Comparison of ENCODE assay signal across 8 cellular contexts in genomic region chr4:55397521-55398321, GRCh38. TPM values are rescaled to one million over a fixed set of nuclear protein-coding genes. Genes with fewer than 3 reads are reported as not detected.
DNase-seq lines count a peak whose midpoint lies in the region; ATAC-seq, FAIRE-seq and TF ChIP-seq lines count a peak whose summit lies in the region.

No MANE protein-coding gene starts in this region.

- intact Hi-C loops in ascending aorta (cut with DNase I), result loop anchor here (2.0 to 10.0 kb wide), 7 partner anchors 149 to 1580 kb away; partner anchors contain the start of genes CLOCK, KIT, NOA1 and PAICS
- intact Hi-C loops in kidney (cut with DNase I), result no loop called here

- peak overlapping the region; percentile 95 for H3K4me2 ChIP-seq in DOHH2 (ENCODE audit: low read length)

- peak overlapping the region; percentile 27 to 98 for H3K9ac ChIP-seq in kidney (ENCODE audit: low read length in 2 of 2)
- peak overlapping the region; percentile 20 to 98 (median 93) for H3K9ac ChIP-seq in subcutaneous abdominal adipose tissue (ENCODE audit: low read length in 5 of 5)

- H3K27me3 ChIP-seq in DOHH2 (ENCODE audit: control insufficient read depth, low read length) (no peaks in the 10 kb centered on the region; the same call in 1 of the 2 replicates), ascending aorta (no peaks in the 10 kb centered on the region), subcutaneous abdominal adipose tissue (ENCODE audit: control insufficient read depth in 5 of 5, insufficient read depth in 4 of 5, low read length in 5 of 5) (no peaks in the 10 kb centered on the region)

- H3K36me3 ChIP-seq in DOHH2 (ENCODE audit: control insufficient read depth, low read length) (peaks cover 50% of the 10 kb centered on the region), KOPT-K1 (ENCODE audit: insufficient read depth, low read length) (peaks cover 41% of the 10 kb centered on the region), ascending aorta (peaks cover 0 to 8% of the 10 kb centered on the region in 2 donors), kidney (ENCODE audit: control insufficient read depth in 1 of 2, insufficient read depth in 2 of 2, low read length in 2 of 2) (no peaks in the 10 kb centered on the region), subcutaneous abdominal adipose tissue (ENCODE audit: control insufficient read depth in 5 of 5, insufficient read depth in 5 of 5, low read length in 5 of 5) (peaks cover 0 to 5% (median 3%) of the 10 kb centered on the region in 5 donors)

- peak overlapping the region; percentile 71 for H3K27ac ChIP-seq in DOHH2 (ENCODE audit: low read depth, low read length)
- H3K27ac ChIP-seq in KOPT-K1 (ENCODE audit: low read depth, low read length, poor library complexity, severe bottlenecking), result peak overlapping the region; percentile 85
- H3K27ac ChIP-seq in ascending aorta, result peak overlapping the region; percentile 99 to 100
- H3K27ac ChIP-seq in kidney (ENCODE audit: low read depth in 2 of 2, low read length in 2 of 2), result peak overlapping the region; percentile 95 to 96
- H3K27ac ChIP-seq in subcutaneous abdominal adipose tissue (ENCODE audit: low read depth, low read length), result peak overlapping the region; percentile 95

- FAIRE-seq in kidney (lab: Jason Lieb, UNC), result no peak

- no peaks in the 10 kb centered on the region for H3F3A ChIP-seq in DOHH2 (ENCODE audit: control insufficient read depth, insufficient read depth)

- no peaks in the 10 kb centered on the region for H3K9me2 ChIP-seq in DOHH2 (replicated peaks; ENCODE audit: control insufficient read depth, low read length)

- peaks cover 31% of the 10 kb centered on the region for H4K20me1 ChIP-seq in DOHH2 (ENCODE audit: control insufficient read depth, insufficient read depth, low read depth, low read length)

- H3K79me2 ChIP-seq in DOHH2 (ENCODE audit: control insufficient read depth, low read length), result peaks cover 73% of the 10 kb centered on the region

- ATAC-seq in HG02678 (IDR thresholded peaks at IDR 0.05; ENCODE audit: unreplicated experiment), result no peak

- DNase-seq in ascending aorta (ENCODE audit: low spot score in 2 of 2) (no peak), kidney (no peak), NCI-H446 treated with DMSO at 0.1 percent for 48 hours (lab: John Stamatoyannopoulos, UW) (no peak), NCI-H524 (lab: John Stamatoyannopoulos, UW) (no peak)

- H3K9me3 ChIP-seq in DOHH2 (ENCODE audit: control insufficient read depth, insufficient read depth, low read length), result no peaks in the 10 kb centered on the region
- H3K9me3 ChIP-seq in KOPT-K1 (ENCODE audit: insufficient read depth, low read length, poor library complexity, severe bottlenecking), result no peaks in the 10 kb centered on the region
- H3K9me3 ChIP-seq in ascending aorta, result no peaks in the 10 kb centered on the region
- H3K9me3 ChIP-seq in kidney (ENCODE audit: control insufficient read depth in 1 of 2, low read length in 2 of 2), result no peaks in the 10 kb centered on the region
- H3K9me3 ChIP-seq in subcutaneous abdominal adipose tissue (ENCODE audit: control insufficient read depth in 5 of 5, low read length in 5 of 5), result no peaks in the 10 kb centered on the region

- H3K4me3 ChIP-seq in DOHH2 (ENCODE audit: low read length) (peak overlapping the region; percentile 87), ascending aorta (peak overlapping the region; percentile 97 to 98), kidney (ENCODE audit: low read length in 2 of 2) (peak overlapping the region; percentile 88 to 97), subcutaneous abdominal adipose tissue (ENCODE audit: low read depth in 1 of 5, low read length in 5 of 5) (peak overlapping the region; percentile 78 to 93 (median 84))

- H3K4me1 ChIP-seq in DOHH2 (ENCODE audit: control insufficient read depth, low read length), result peaks cover 47% of the 10 kb centered on the region
- peaks cover 0 to 14% of the 10 kb centered on the region in 2 donors for H3K4me1 ChIP-seq in ascending aorta
- peaks cover 10% of the 10 kb centered on the region in 2 donors for H3K4me1 ChIP-seq in kidney (ENCODE audit: control insufficient read depth in 1 of 2, insufficient read depth in 1 of 2, low read depth in 1 of 2, low read length in 2 of 2)
- H3K4me1 ChIP-seq in subcutaneous abdominal adipose tissue (ENCODE audit: control insufficient read depth in 5 of 5, insufficient read depth in 5 of 5, low read length in 5 of 5), result peaks cover 2 to 39% (median 32%) of the 10 kb centered on the region in 5 donors

- no peak for TF ChIP-seq CTCF in DOHH2 (IDR thresholded peaks at IDR 0.05; ENCODE audit: low read depth, low read length, poor library complexity, severe bottlenecking)
- TF ChIP-seq CTCF in ascending aorta (IDR thresholded peaks at IDR 0.05), result no peak
- no peak for TF ChIP-seq CTCF in kidney (IDR thresholded peaks at IDR 0.05; ENCODE audit: borderline replicate concordance, extremely low read depth, insufficient read depth)

RNA-seq across cellular contexts. Expression of gene TMEM165, which starts 2.0 kb away (rescaled TPM):
- 178 TPM for total RNA-seq in ascending aorta
- total RNA-seq in kidney, result 114 TPM
- 43.2 TPM for polyA plus RNA-seq in kidney (ENCODE audit: insufficient read depth, low read depth, low replicate concordance)

RNA-seq across cellular contexts. Expression of gene SRD5A3, which starts 51.7 kb away (rescaled TPM):
- total RNA-seq in ascending aorta (6.8 TPM), kidney (10.6 TPM)
- polyA plus RNA-seq in kidney (ENCODE audit: insufficient read depth, low read depth, low replicate concordance), result 21.5 TPM
